ENCODE assay signal across 17 cellular contexts in the genomic region with DNA sequence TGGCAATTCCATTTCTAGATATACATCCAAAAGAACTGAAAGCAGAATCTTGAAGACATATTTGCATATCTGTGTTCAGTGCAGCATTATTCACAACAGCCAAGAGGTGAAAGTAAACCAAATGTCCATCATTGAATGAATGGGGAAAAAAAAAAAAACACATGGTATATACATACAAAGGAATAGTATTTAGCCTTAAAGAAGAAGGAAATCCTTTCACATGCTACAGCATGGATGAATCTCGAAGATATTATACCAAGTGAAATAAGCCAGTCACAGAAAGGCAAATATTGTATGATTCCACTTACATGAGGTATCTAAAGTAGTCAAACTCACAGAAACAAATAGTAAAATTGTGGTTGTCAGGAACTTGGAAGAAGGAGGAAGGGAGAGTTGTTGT. TPM values are rescaled to one million over a fixed set of nuclear protein-coding genes. Genes with fewer than 3 reads are reported as not detected.
DNase-seq lines count a peak whose midpoint lies in the region; ATAC-seq, FAIRE-seq and TF ChIP-seq lines count a peak whose summit lies in the region.
"Had no signal": no experiment of that assay in that cellular context is flagged by ENCODE, and none has a peak within 500 bp of the region (broad histone marks: within the 10 kb centered on the region; RNA-seq: fewer than 3 reads in every experiment).

No MANE protein-coding gene starts in this region.

- no peak for TF ChIP-seq CTCF in GM12878 (IDR thresholded peaks at IDR 0.05 in 2 of 3, conservative IDR thresholded peaks at IDR 0.05 in 1 of 3; ENCODE audit: control insufficient read depth in 2 of 3, extremely low read depth in 1 of 3, insufficient read depth in 1 of 3, low read depth in 3 of 3, low read length in 3 of 3)

- H3K4me3 Mint-ChIP-seq in activated naive CD4-positive, alpha-beta T cell treated with anti-CD3 and anti-CD28 coated beads, Interleukin-2, amount 50 U/mL, for 24 hours, result no peak overlapping the region
- H3K4me3 Mint-ChIP-seq: B cell; CD8-positive, alpha-beta T cell; H9 had no signal

- peak overlapping the region; percentile 37 for H3K27ac Mint-ChIP-seq in activated naive CD4-positive, alpha-beta T cell treated with anti-CD3 and anti-CD28 coated beads, Interleukin-2, amount 50 U/mL, for 24 hours
- H3K27ac Mint-ChIP-seq: B cell; CD8-positive, alpha-beta T cell had no signal

- WGBS in GM12878 (ENCODE audit: insufficient coverage, insufficient replicate concordance, low lambda C conversion rate, missing lambda C conversion rate), result 90% methylated on average over 1 of the region's 1 CpG

- FAIRE-seq in GM19239 (lab: Jason Lieb, UNC) (peak; percentile 8), GM12878 (lab: Jason Lieb, UNC) (no peak)
- FAIRE-seq: A204.1 had no signal

- H3K9me3 Mint-ChIP-seq in activated naive CD4-positive, alpha-beta T cell treated with anti-CD3 and anti-CD28 coated beads, Interleukin-2, amount 50 U/mL, for 24 hours, result no peaks in the 10 kb centered on the region
- H3K9me3 Mint-ChIP-seq: CD8-positive, alpha-beta T cell; H9 had no signal

- no peaks in the 10 kb centered on the region; the same call in none of the 2 replicates for H3K79me2 ChIP-seq in GM12878 (ENCODE audit: control insufficient read depth, insufficient read depth, low read length)

- H3K27me3 ChIP-seq in GM12878 (replicated peaks in 1 of 2; ENCODE audit: control insufficient read depth in 2 of 2, insufficient read depth in 2 of 2, low read length in 1 of 2), result no peaks in the 10 kb centered on the region

- POLR2A ChIA-PET in GM12878 (lab: Charles Lee), result interaction anchor here (0.8 to 1.6 kb wide), 3 partner anchors 17 to 18 kb away, joined by 5 to 7 read pairs (median 5); no protein-coding TSS in a partner anchor

- H3K4me1 ChIP-seq in GM12878 (ENCODE audit: control insufficient read depth, insufficient read depth, low read length), result peaks cover 6% of the 10 kb centered on the region; the same call in 1 of the 2 replicates

- H3K4me1 Mint-ChIP-seq in activated naive CD4-positive, alpha-beta T cell treated with anti-CD3 and anti-CD28 coated beads, Interleukin-2, amount 50 U/mL, for 24 hours, result peaks cover 29% of the 10 kb centered on the region

- in situ Hi-C loops in GM12878 (cut with MboI), result no loop called here

- DNase-seq in activated naive CD4-positive, alpha-beta T cell (lab: John Stamatoyannopoulos, UW), result no peak
- DNase-seq in GM19239 (ENCODE audit: insufficient read length, low spot score) (no peak), GM12878 (ENCODE audit: low read depth, low spot score) (no peak), germinal center (ENCODE audit: low spot score) (no peak)
- no peak for DNase-seq in effector CD4-positive, alpha-beta T cell
- DNase-seq: C1 segment of cervical spinal cord; CD8-positive, alpha-beta T cell; COR-L47; DND-41; GF-D8; GOT3; H9; KBM-7 had no signal

- H4K20me1 ChIP-seq in GM12878 (ENCODE audit: control insufficient read depth, insufficient read depth), result no peaks in the 10 kb centered on the region

- no peak overlapping the region for H3K4me2 ChIP-seq in GM12878 (ENCODE audit: control insufficient read depth, insufficient read depth)

- no peaks in the 10 kb centered on the region for H3K9me3 ChIP-seq in GM12878 (replicated peaks; ENCODE audit: control insufficient read depth, insufficient read depth, low read length)

- no peak overlapping the region for H2AFZ ChIP-seq in GM12878 (ENCODE audit: control insufficient read depth, low read depth, low read length)

- SMC1A ChIA-PET in GM12878 (lab: Charles Lee; ENCODE audit: uncharacterized antibody, unreplicated experiment), result interaction anchor here (1.6 kb wide), 1 partner anchor 9 kb away, joined by 5 read pairs; no protein-coding TSS in a partner anchor

- no TSS peak for BruUV-seq in GM12878 (replicated peaks; lab: Mats Ljungman, UMichigan)

- no peak overlapping the region for H3K9ac ChIP-seq in GM12878 (ENCODE audit: control insufficient read depth, insufficient read depth, low read length)

- peaks cover 7% of the 10 kb centered on the region for H3K36me3 Mint-ChIP-seq in activated naive CD4-positive, alpha-beta T cell treated with anti-CD3 and anti-CD28 coated beads, Interleukin-2, amount 50 U/mL, for 24 hours

- H3K36me3 ChIP-seq in GM12878 (ENCODE audit: control insufficient read depth in 2 of 2, insufficient read depth in 2 of 2, low read length in 1 of 2), result peaks cover 0 to 1% of the 10 kb centered on the region in 2 experiments; a peak in 1 of 4 replicates

- CTCF ChIA-PET in GM12878 (lab: Yijun Ruan, JAX), result interaction anchor here (0.6 to 0.9 kb wide), 4 partner anchors 27 to 154 kb away, joined by 3 to 4 read pairs (median 4); no protein-coding TSS in a partner anchor

- no peak for TF ChIP-seq EP300 in GM12878 (IDR thresholded peaks at IDR 0.05; ENCODE audit: borderline replicate concordance in 1 of 2, control insufficient read depth in 1 of 2, low read depth in 2 of 2, low read length in 2 of 2)

- peak; percentile 25; the same call in 1 of the 3 replicates for ATAC-seq in GM12878
- ATAC-seq in GM21447 (IDR thresholded peaks at IDR 0.05; ENCODE audit: unreplicated experiment), result no peak
- ATAC-seq: CD8-positive, alpha-beta T cell had no signal

- TF ChIP-seq RAD21 in GM12878 (IDR thresholded peaks at IDR 0.05; ENCODE audit: insufficient read depth, low read depth, low read length), result no peak

- H3K4me3 ChIP-seq in GM12878, result no peak overlapping the region

- intact Hi-C loops in GM12878 (cut with micrococcal nuclease; ENCODE audit: unreplicated experiment), result no loop called here

- no peaks in the 10 kb centered on the region for H3K27me3 Mint-ChIP-seq in activated naive CD4-positive, alpha-beta T cell treated with anti-CD3 and anti-CD28 coated beads, Interleukin-2, amount 50 U/mL, for 24 hours
- H3K27me3 Mint-ChIP-seq: B cell had no signal

- no peak overlapping the region for H3K27ac ChIP-seq in GM12878 (ENCODE audit: control insufficient read depth, insufficient read depth)

- RAD21 ChIA-PET in GM12878 (lab: Charles Lee; ENCODE audit: unreplicated experiment), result interaction anchor here (0.9 to 1.1 kb wide), 2 partner anchors 9 to 32 kb away, joined by 3 read pairs; no protein-coding TSS in a partner anchor

- no peak for TF ChIP-seq POLR2A in GM12878 (IDR thresholded peaks at IDR 0.05; ENCODE audit: low read depth, low read length)

TF ChIP-seq in GM12878, 131 proteins besides CTCF, POLR2A, EP300 and RAD21:
- peak; percentile 32; the same call in 1 of the 2 replicates for TF ChIP-seq PKNOX1 (IDR thresholded peaks at IDR 0.05)
- TF ChIP-seq, protein P1, sequence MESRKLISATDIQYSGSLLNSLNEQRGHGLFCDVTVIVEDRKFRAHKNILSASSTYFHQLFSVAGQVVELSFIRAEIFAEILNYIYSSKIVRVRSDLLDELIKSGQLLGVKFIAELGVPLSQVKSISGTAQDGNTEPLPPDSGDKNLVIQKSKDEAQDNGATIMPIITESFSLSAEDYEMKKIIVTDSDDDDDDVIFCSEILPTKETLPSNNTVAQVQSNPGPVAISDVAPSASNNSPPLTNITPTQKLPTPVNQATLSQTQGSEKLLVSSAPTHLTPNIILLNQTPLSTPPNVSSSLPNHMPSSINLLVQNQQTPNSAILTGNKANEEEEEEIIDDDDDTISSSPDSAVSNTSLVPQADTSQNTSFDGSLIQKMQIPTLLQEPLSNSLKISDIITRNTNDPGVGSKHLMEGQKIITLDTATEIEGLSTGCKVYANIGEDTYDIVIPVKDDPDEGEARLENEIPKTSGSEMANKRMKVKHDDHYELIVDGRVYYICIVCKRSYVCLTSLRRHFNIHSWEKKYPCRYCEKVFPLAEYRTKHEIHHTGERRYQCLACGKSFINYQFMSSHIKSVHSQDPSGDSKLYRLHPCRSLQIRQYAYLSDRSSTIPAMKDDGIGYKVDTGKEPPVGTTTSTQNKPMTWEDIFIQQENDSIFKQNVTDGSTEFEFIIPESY (IDR thresholded peaks at IDR 0.05), result no peak
TF ChIP-seq in GM12878: peak in this region for 1.

RNA-seq across cellular contexts. Expression of gene FAM168A, which starts 50.2 kb away (rescaled TPM):
- 41.3 and 46.5 TPM in 2 replicates for total RNA-seq in GM12878 (2013; cell fraction: nucleolus; rRNA removed)
- 9.3 and 10.8 TPM in 2 replicates for total RNA-seq in GM12878 (2014; rRNA removed)
- 8.9 and 9.1 TPM in 2 replicates for total RNA-seq in GM12878 (2014; rRNA removed; fragmentation: Illumina TruSeq; extraction: Trizol)
- 17.9 and 18.1 TPM in 2 replicates for total RNA-seq in GM12878 (2021)
- 10.5 TPM for polyA plus RNA-seq in GM12878 (2011; ENCODE audit: low read depth)
- 10.5 and 20.0 TPM in 2 replicates for polyA plus RNA-seq in GM12878 (2011; rRNA removed)
- polyA plus RNA-seq in GM12878 (2011; cell fraction: cytosol; rRNA removed), result 15.5 and 15.8 TPM in 2 replicates
- 50.9 and 53.9 TPM in 2 replicates for polyA plus RNA-seq in GM12878 (2011; cell fraction: nucleus; rRNA removed)
- polyA plus RNA-seq in GM12878 (2012), result 12.9 and 15.4 TPM in 2 replicates
- 14.1 and 14.4 TPM in 2 replicates for polyA plus RNA-seq in GM12878 (2014; fragmentation: Illumina TruSeq; extraction: Trizol)
- 1 to 10 TPM; 1.7 to 1.8 TPM for polyA plus RNA-seq in GM12878 (2014; fragmentation: Nextera tagmentation; extraction: Ambion mirVana)
- 11.7 and 11.9 TPM in 2 replicates for polyA plus RNA-seq in GM12878 (2014; rRNA removed)
- polyA plus RNA-seq in GM12878 (2016; fragmentation: Nextera tagmentation; extraction: Ambion mirVana), result 1 to 10 TPM; 2.7 to 3.0 TPM
- polyA minus RNA-seq in GM12878 (2011; rRNA and poly(A)+ RNA removed), result 20.7 and 22.8 TPM in 2 replicates
- polyA minus RNA-seq in GM12878 (2011; cell fraction: cytosol; rRNA and poly(A)+ RNA removed), result 7.6 and 13.9 TPM in 2 replicates
- 15.5 and 26.0 TPM in 2 replicates for polyA minus RNA-seq in GM12878 (2011; cell fraction: nucleus; rRNA and poly(A)+ RNA removed)
